In genomic region chr1:109218516-109218915, GRCh38 we compare ENCODE assay signal across 14 cellular contexts. TPM values are rescaled to one million over a fixed set of nuclear protein-coding genes. Genes with fewer than 3 reads are reported as not detected.
DNase-seq lines count a peak whose midpoint lies in the region; ATAC-seq and TF ChIP-seq lines count a peak whose summit lies in the region.
"Had no signal": no experiment of that assay in that cellular context is flagged by ENCODE, and none has a peak within 500 bp of the region (broad histone marks: within the 10 kb centered on the region; RNA-seq: fewer than 3 reads in every experiment).

No MANE protein-coding gene starts in this region.

- TF ChIP-seq CTCF in testis (IDR thresholded peaks at IDR 0.05) (no peak), heart right ventricle (IDR thresholded peaks at IDR 0.05) (no peak)

- H3K36me3 Mint-ChIP-seq in activated T-cell treated with anti-CD3 and anti-CD28 coated beads, Interleukin-2, amount 50 U/mL, for 4 hours (ENCODE audit: insufficient read depth) = peaks cover 38% of the 10 kb centered on the region
- peaks cover 9% of the 10 kb centered on the region for H3K36me3 Mint-ChIP-seq in T-helper 17 cell (ENCODE audit: low read depth)

- no peak for DNase-seq in activated T-cell treated with anti-CD3 and anti-CD28 coated beads, Interleukin-2, amount 50 U/mL, for 4 hours
- DNase-seq in activated T-cell treated with anti-CD3 and anti-CD28 coated beads, Interleukin-2, amount 50 U/mL, for 48 hours = no peak
- DNase-seq in T-helper 17 cell (no peak), left colon (peak; percentile 73 to 87), testis (peak; percentile 62), NCI-H2227 (lab: John Stamatoyannopoulos, UW; ENCODE audit: unreplicated experiment) (no peak), NK-92 (lab: John Stamatoyannopoulos, UW; ENCODE audit: unreplicated experiment) (no peak), heart right ventricle (no peak)
- DNase-seq: foreskin keratinocyte, NCI-H526 treated with DMSO at 0.1 percent for 48 hours, occipital lobe had no signal

- TF ChIP-seq POLR2A in testis (IDR thresholded peaks at IDR 0.05) = no peak

- 52 to 55% methylated on average over 3 of the region's 3 CpGs for WGBS in testis, 2 donors
- WGBS in heart right ventricle, 2 donors = 56 to 63% methylated on average over 3 of the region's 3 CpGs

- H3K36me3 ChIP-seq in testis (ENCODE audit: low read depth, missing control alignments) = no peaks in the 10 kb centered on the region
- H3K36me3 ChIP-seq in heart right ventricle = peaks cover 0 to 31% (median 0%) of the 10 kb centered on the region in 9 donors

- H3K27me3 ChIP-seq in testis = no peaks in the 10 kb centered on the region
- no peaks in the 10 kb centered on the region for H3K27me3 ChIP-seq in heart right ventricle
- H3K27me3 ChIP-seq: adrenal gland, foreskin keratinocyte had no signal

- ATAC-seq in activated T-cell treated with anti-CD3 and anti-CD28 coated beads, Interleukin-2, amount 50 U/mL, for 4 hours = no peak
- no peak for ATAC-seq in T-helper 17 cell
- ATAC-seq in left colon = peak; percentile 72
- ATAC-seq in heart right ventricle = no peak
- ATAC-seq: foreskin keratinocyte, GM23338, sciatic nerve had no signal

- H3K4me1 ChIP-seq in testis (peaks cover 21% of the 10 kb centered on the region), heart right ventricle (peaks cover 8 to 39% (median 29%) of the 10 kb centered on the region in 9 donors)

- H3K4me3 ChIP-seq in testis (no peak overlapping the region), heart right ventricle (no peak overlapping the region)
- H3K4me3 ChIP-seq: adrenal gland, GM23338 had no signal

- no peaks in the 10 kb centered on the region for H3K9me3 ChIP-seq in T-helper 17 cell (ENCODE audit: control insufficient read depth, low read length, poor library complexity, severe bottlenecking)
- H3K9me3 ChIP-seq in testis = no peaks in the 10 kb centered on the region
- no peaks in the 10 kb centered on the region for H3K9me3 ChIP-seq in heart right ventricle
- H3K9me3 ChIP-seq: adrenal gland had no signal

- peak overlapping the region; percentile 59 for H3K27ac Mint-ChIP-seq in T-helper 17 cell
- H3K27ac Mint-ChIP-seq: GM23338 had no signal

- intact Hi-C loops in left colon (cut with DNase I, micrococcal nuclease) = no loop called here
- intact Hi-C loops in testis (cut with DNase I; ENCODE audit: low total_unique reads) = no loop called here
- intact Hi-C loops in heart right ventricle (cut with DNase I) = no loop called here

- no peaks in the 10 kb centered on the region for H3K9me3 Mint-ChIP-seq in activated T-cell treated with anti-CD3 and anti-CD28 coated beads, Interleukin-2, amount 50 U/mL, for 4 hours

- no peak overlapping the region for H3K27ac ChIP-seq in testis
- peak overlapping the region in 1 of 10 donors; percentile 1 for H3K27ac ChIP-seq in heart right ventricle
- H3K27ac ChIP-seq: adrenal gland, foreskin keratinocyte had no signal

- H3K27me3 Mint-ChIP-seq in activated T-cell treated with anti-CD3 and anti-CD28 coated beads, Interleukin-2, amount 50 U/mL, for 4 hours (ENCODE audit: low read depth) = no peaks in the 10 kb centered on the region
- H3K27me3 Mint-ChIP-seq in T-helper 17 cell = no peaks in the 10 kb centered on the region

- peaks cover 53% of the 10 kb centered on the region for H3K4me1 Mint-ChIP-seq in activated T-cell treated with anti-CD3 and anti-CD28 coated beads, Interleukin-2, amount 50 U/mL, for 4 hours (ENCODE audit: low read depth)
- H3K4me1 Mint-ChIP-seq in T-helper 17 cell = peaks cover 45% of the 10 kb centered on the region

- peak overlapping the region; percentile 33 for H3K4me3 Mint-ChIP-seq in activated T-cell treated with anti-CD3 and anti-CD28 coated beads, Interleukin-2, amount 50 U/mL, for 4 hours
- peak overlapping the region; percentile 82 for H3K4me3 Mint-ChIP-seq in T-helper 17 cell
- H3K4me3 Mint-ChIP-seq: GM23338 had no signal

RNA-seq across cellular contexts. Expression of gene SARS1, which starts 4.8 kb away (rescaled TPM):
- total RNA-seq in activated T-cell treated with anti-CD3 and anti-CD28 coated beads, Interleukin-2, amount 50 U/mL, for 4 hours = 100 to 1,000 TPM; 166 to 207 (median 201) TPM
- total RNA-seq in T-helper 17 cell = 100 to 1,000 TPM in 1 of 2 donors, 10 to 100 TPM in 1; 90.8 to 120 TPM
- 100 to 1,000 TPM; 117 to 155 TPM for total RNA-seq in left colon
- total RNA-seq in testis = 100 to 1,000 TPM; 112 to 149 TPM
- polyA plus RNA-seq in testis (ENCODE audit: insufficient read depth, low read depth, low replicate concordance) = 132 TPM
- total RNA-seq in heart right ventricle = 100 to 1,000 TPM in 4 of 10 donors, 10 to 100 TPM in 6; 86.3 to 123 (median 99.2) TPM
- 100 to 1,000 TPM in 1 of 2 donors, 10 to 100 TPM in 1; 38.3 to 153 TPM for polyA plus RNA-seq in heart right ventricle

RNA-seq across cellular contexts. Expression of gene CELSR2, which starts 30.8 kb away (rescaled TPM):
- total RNA-seq in activated T-cell treated with anti-CD3 and anti-CD28 coated beads, Interleukin-2, amount 50 U/mL, for 4 hours = 1 to 10 TPM; 1.4 to 2.2 (median 1.5) TPM
- 1 to 10 TPM; 3.2 to 3.3 TPM for total RNA-seq in T-helper 17 cell
- total RNA-seq in left colon = 1 to 10 TPM; 3.9 to 4.5 TPM
- 100 to 1,000 TPM; 107 to 140 TPM for total RNA-seq in testis
- 59.6 TPM for polyA plus RNA-seq in testis (ENCODE audit: insufficient read depth, low read depth, low replicate concordance)
- total RNA-seq in heart right ventricle = 10 to 100 TPM in 1 of 10 donors, 1 to 10 TPM in 9; 4.9 to 10.6 (median 6.3) TPM
- polyA plus RNA-seq in heart right ventricle = 1 to 10 TPM in 1 of 2 donors, under 1 TPM in 1; 0.93 to 1.8 TPM

Comparison
In these comparisons a context has a peak if more than half of its experiments do, and no peak if none do; other contexts are left out.
1. DNase-seq: peak in left colon (2 of 2) and testis (single experiment); none in activated T-cell treated with anti-CD3 and anti-CD28 coated beads, Interleukin-2, amount 50 U/mL, for 4 hours (single experiment), activated T-cell treated with anti-CD3 and anti-CD28 coated beads, Interleukin-2, amount 50 U/mL, for 48 hours (0 of 2), T-helper 17 cell (0 of 3), NCI-H2227 (single experiment), NK-92 (single experiment) and heart right ventricle (0 of 2).
2. RNA of gene CELSR2, which starts 30.8 kb away (total RNA-seq): 107 to 140 TPM in testis; 4.9 to 10.6 TPM in heart right ventricle, 3.9 to 4.5 TPM in left colon, 3.2 to 3.3 TPM in T-helper 17 cell and 1.4 to 2.2 TPM in activated T-cell treated with anti-CD3 and anti-CD28 coated beads, Interleukin-2, amount 50 U/mL, for 4 hours; every median in the first group is over 4 times any median in the second.